ENCODE assay signal across 27 cellular contexts in genomic region chr2:75456825-75457224, GRCh38.
"Had no signal": no experiment of that assay in that cellular context is flagged by ENCODE, and none has a peak within 500 bp of the region (broad histone marks: within the 10 kb centered on the region; RNA-seq: fewer than 3 reads in every experiment).

No MANE protein-coding gene starts in this region.

- H3K9me3 ChIP-seq: left lung, lower lobe of right lung, ovary, right atrium auricular region, spleen, suprapubic skin, thoracic aorta, tibial artery, uterus had no signal

- H3K27ac ChIP-seq: left lung, lower lobe of right lung, ovary, right atrium auricular region, skin epidermis, spleen, suprapubic skin, thoracic aorta, tibial artery, uterus had no signal

- H3K4me3 ChIP-seq: left lung, lower lobe of right lung, ovary, right atrium auricular region, skin epidermis, spleen, suprapubic skin, thoracic aorta, tibial artery, uterus had no signal

- ATAC-seq: left colon; left lung; lower lobe of right lung; natural killer cell; sciatic nerve; stimulated activated effector memory CD8-positive, alpha-beta T cell treated with anti-CD3 and anti-CD28 coated beads, Interleukin-12 subunit alpha, Interleukin-12 subunit beta, amount 100 ng/mL, for 72 hours had no signal

- H3K27me3 ChIP-seq: left lung, ovary, right atrium auricular region, spleen, suprapubic skin, tibial artery, uterus had no signal

- H3K27ac Mint-ChIP-seq: immature natural killer cell; mesothelial cell of epicardium; naive B cell; natural killer cell; nephron progenitor cell; progenitor cell of endocrine pancreas; stimulated activated effector memory CD8-positive, alpha-beta T cell treated with anti-CD3 and anti-CD28 coated beads, Interleukin-12 subunit alpha, Interleukin-12 subunit beta, amount 100 ng/mL, for 72 hours; stimulated activated naive CD8-positive, alpha-beta T cell treated with anti-CD3 and anti-CD28 coated beads, Interleukin-15, Interleukin-2, amounts not matched to agents 100 ng/mL and 50 ng/mL, for 24 hours had no signal

- H3K36me3 ChIP-seq: left lung, lower lobe of right lung, ovary, right atrium auricular region, spleen, suprapubic skin, thoracic aorta, tibial artery, uterus had no signal

- H3K4me1 Mint-ChIP-seq: immature natural killer cell; natural killer cell; stimulated activated effector memory CD8-positive, alpha-beta T cell treated with anti-CD3 and anti-CD28 coated beads, Interleukin-12 subunit alpha, Interleukin-12 subunit beta, amount 100 ng/mL, for 72 hours had no signal

- H3K36me3 Mint-ChIP-seq: immature natural killer cell; mesothelial cell of epicardium; naive B cell; natural killer cell; stimulated activated effector memory CD8-positive, alpha-beta T cell treated with anti-CD3 and anti-CD28 coated beads, Interleukin-12 subunit alpha, Interleukin-12 subunit beta, amount 100 ng/mL, for 72 hours had no signal

- DNase-seq: hypothalamus; immature natural killer cell; kidney; left colon; left lung; lower lobe of right lung; mammary epithelial cell; mesenchymal stem cell; naive B cell; natural killer cell; nephron progenitor cell; ovary; spleen; stimulated activated CD4-positive, alpha-beta T cell treated with anti-CD3 and anti-CD28 coated beads, Interleukin-4, amount 100 ng/mL, for 24 hours; stimulated activated naive CD4-positive, alpha-beta T cell; tibial artery; trophoblast cell; uterus had no signal

- H3K9me3 Mint-ChIP-seq: stimulated activated effector memory CD8-positive, alpha-beta T cell treated with anti-CD3 and anti-CD28 coated beads, Interleukin-12 subunit alpha, Interleukin-12 subunit beta, amount 100 ng/mL, for 72 hours had no signal

- H3K4me3 Mint-ChIP-seq: immature natural killer cell; mesothelial cell of epicardium; naive B cell; natural killer cell; nephron progenitor cell; stimulated activated effector memory CD8-positive, alpha-beta T cell treated with anti-CD3 and anti-CD28 coated beads, Interleukin-12 subunit alpha, Interleukin-12 subunit beta, amount 100 ng/mL, for 72 hours; stimulated activated naive CD8-positive, alpha-beta T cell treated with anti-CD3 and anti-CD28 coated beads, Interleukin-15, Interleukin-2, amounts not matched to agents 100 ng/mL and 50 ng/mL, for 24 hours had no signal

- H3K4me1 ChIP-seq: left lung, lower lobe of right lung, right atrium auricular region, spleen, suprapubic skin, tibial artery, uterus had no signal
